24 cellular contexts compared by ENCODE assay signal in the genomic region with DNA sequence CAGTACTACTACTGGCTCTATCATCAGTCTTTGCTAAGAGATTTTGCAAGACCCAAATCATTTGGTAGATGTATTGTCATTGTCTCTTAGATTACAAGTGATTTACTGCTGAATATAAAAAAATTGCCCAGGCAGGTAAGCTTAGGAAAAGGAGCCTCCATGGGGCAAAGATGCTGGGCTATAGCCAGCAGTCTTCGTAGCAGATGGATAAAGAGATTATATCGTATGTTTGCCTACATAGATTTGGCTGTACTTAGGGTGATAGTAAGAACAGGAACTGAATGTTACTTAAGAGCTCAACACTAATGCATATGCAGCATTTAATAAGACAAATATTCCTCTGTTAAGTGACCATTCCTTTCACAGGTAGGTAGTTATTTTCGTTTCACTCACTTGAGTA. TPM values are rescaled to one million over a fixed set of nuclear protein-coding genes. Genes with fewer than 3 reads are reported as not detected.
DNase-seq lines count a peak whose midpoint lies in the region; ATAC-seq, FAIRE-seq and TF ChIP-seq lines count a peak whose summit lies in the region.
"Had no signal": no experiment of that assay in that cellular context is flagged by ENCODE, and none has a peak within 500 bp of the region (broad histone marks: within the 10 kb centered on the region; RNA-seq: fewer than 3 reads in every experiment).

No MANE protein-coding gene starts in this region.

- H3K4me2 ChIP-seq in HepG2 (ENCODE audit: low read depth, low read length), result no peak overlapping the region
- H3K4me2 ChIP-seq: A549 had no signal

- H4K20me1 ChIP-seq in HepG2 (ENCODE audit: insufficient read depth, low read length), result no peaks in the 10 kb centered on the region; the same call in 1 of the 2 replicates

- no peak overlapping the region for H3K27ac ChIP-seq in HepG2 (ENCODE audit: extremely low read length, insufficient read depth, low read length)
- no peak overlapping the region for H3K27ac ChIP-seq in right lobe of liver
- no peak overlapping the region for H3K27ac ChIP-seq in upper lobe of right lung
- H3K27ac ChIP-seq: 22Rv1, A549, HL-60 had no signal

- no peak for DNase-seq in HepG2 (ENCODE audit: low spot score)
- no peak for DNase-seq in right lobe of liver
- peak; percentile 34 to 67 for DNase-seq in NCI-H524 (lab: John Stamatoyannopoulos, UW)
- DNase-seq in NCI-H82 treated with DMSO at 0.1 percent for 48 hours (lab: John Stamatoyannopoulos, UW; ENCODE audit: unreplicated experiment), result peak; percentile 67
- DNase-seq in NCI-H2196 treated with DMSO at 0.1 percent for 48 hours (lab: John Stamatoyannopoulos, UW; ENCODE audit: unreplicated experiment), result no peak
- DNase-seq in upper lobe of right lung, result no peak
- DNase-seq in CD14-positive monocyte (ENCODE audit: low spot score), result no peak
- DNase-seq in COLO668 (lab: John Stamatoyannopoulos, UW; ENCODE audit: unreplicated experiment), result no peak
- DNase-seq: AML-193; CD8-positive, alpha-beta T cell; COR-L47; DMS53; DND-41; EL; IMR-90 had no signal

- intact Hi-C loops in HepG2 (cut with micrococcal nuclease; ENCODE audit: unreplicated experiment) (no loop called here), right lobe of liver (cut with DNase I) (no loop called here), upper lobe of right lung (cut with DNase I) (no loop called here), CD14-positive monocyte (cut with micrococcal nuclease) (no loop called here)

- POLR2A ChIA-PET in HepG2 (lab: Yijun Ruan, JAX), result no interaction called here

- H3K4me3 ChIP-seq in HepG2 (replicated peaks in 1 of 3; ENCODE audit: insufficient read depth in 1 of 3, low read depth in 2 of 3, low read length in 3 of 3) (no peak overlapping the region), right lobe of liver (no peak overlapping the region), upper lobe of right lung (no peak overlapping the region)
- H3K4me3 ChIP-seq: A549, HAP-1, K562 had no signal

- H3K4me3 Mint-ChIP-seq in CD14-positive monocyte, result no peak overlapping the region
- H3K4me3 Mint-ChIP-seq: CD8-positive, alpha-beta T cell had no signal

- no peak for ATAC-seq in HepG2
- ATAC-seq in right lobe of liver, result no peak
- no peak for ATAC-seq in upper lobe of right lung
- ATAC-seq: A549; CD8-positive, alpha-beta T cell; K562 had no signal

- peaks cover 20% of the 10 kb centered on the region for H3K79me2 ChIP-seq in HepG2 (ENCODE audit: insufficient read depth, low read length)

- in situ Hi-C loops in HepG2 (cut with HindIII; ENCODE audit: extremely low pct_ligation_motif_present, low pct_unique_long_range_greater_than_20kb), result no loop called here

- peaks cover 1 to 9% (median 4%) of the 10 kb centered on the region in 7 donors for H3K9me3 Mint-ChIP-seq in CD14-positive monocyte
- H3K9me3 Mint-ChIP-seq: CD8-positive, alpha-beta T cell had no signal

- H3K36me3 ChIP-seq in HepG2 (replicated peaks in 1 of 2; ENCODE audit: control insufficient read depth in 1 of 2, insufficient read depth in 2 of 2, low read length in 2 of 2) (0 out of 5 replicates have a peak, but pooled peaks cover 0 to 1% of the 10 kb centered on the region in 2 experiments), right lobe of liver (no peaks in the 10 kb centered on the region), upper lobe of right lung (no peaks in the 10 kb centered on the region)
- H3K36me3 ChIP-seq: HAP-1 had no signal

- TF ChIP-seq RAD21 in HepG2 (CRISPR knock-in tag; IDR thresholded peaks at IDR 0.05), result no peak

- no TSS peak for BruUV-seq in HepG2 (replicated peaks; lab: Mats Ljungman, UMichigan)

- peaks cover 0 to 5% (median 0%) of the 10 kb centered on the region in 3 donors for H3K27me3 Mint-ChIP-seq in CD14-positive monocyte (ENCODE audit: low read depth in 3 of 3)

- no peak overlapping the region for H2AFZ ChIP-seq in HepG2 (ENCODE audit: low read length)

- H3K4me1 ChIP-seq in HepG2 (ENCODE audit: insufficient read depth, low read length), result peaks cover 10% of the 10 kb centered on the region; the same call in 1 of the 2 replicates
- peaks cover 0 to 15% (median 0%) of the 10 kb centered on the region in 4 donors for H3K4me1 ChIP-seq in right lobe of liver
- peaks cover 6% of the 10 kb centered on the region for H3K4me1 ChIP-seq in upper lobe of right lung
- H3K4me1 ChIP-seq: HAP-1 had no signal

- no peak overlapping the region for H3K27ac Mint-ChIP-seq in CD14-positive monocyte
- H3K27ac Mint-ChIP-seq: CD8-positive, alpha-beta T cell had no signal

- no peak for TF ChIP-seq EP300 in HepG2 (IDR thresholded peaks at IDR 0.05; ENCODE audit: low read depth in 2 of 2, low read length in 2 of 2)
- TF ChIP-seq EP300 in HepG2 (CRISPR knock-in tag; IDR thresholded peaks at IDR 0.05; ENCODE audit: borderline replicate concordance), result no peak

- TF ChIP-seq CTCF in HepG2 (CRISPR knock-in tag; IDR thresholded peaks at IDR 0.05) (no peak), right lobe of liver (IDR thresholded peaks at IDR 0.05) (no peak), upper lobe of right lung (IDR thresholded peaks at IDR 0.05) (no peak), CD14-positive monocyte (IDR thresholded peaks at IDR 0.05) (no peak)

- H3K9me3 ChIP-seq in HepG2 (ENCODE audit: low read length) (no peaks in the 10 kb centered on the region), right lobe of liver (no peaks in the 10 kb centered on the region), upper lobe of right lung (no peaks in the 10 kb centered on the region)
- H3K9me3 ChIP-seq: A549, HAP-1 had no signal

- H3K36me3 Mint-ChIP-seq in CD14-positive monocyte, result no peaks in the 10 kb centered on the region
- H3K36me3 Mint-ChIP-seq: CD8-positive, alpha-beta T cell had no signal

- TF ChIP-seq POLR2A in HepG2 (IDR thresholded peaks at IDR 0.05; ENCODE audit: insufficient read depth in 1 of 2, low read depth in 2 of 2, low read length in 2 of 2), result no peak
- no peak for TF ChIP-seq POLR2A in right lobe of liver (IDR thresholded peaks at IDR 0.05)

- 95% methylated on average over 3 of the region's 3 CpGs for WGBS in HepG2 (ENCODE audit: low lambda C conversion rate)
- WGBS in right lobe of liver (ENCODE audit: insufficient coverage, low coverage, low lambda C conversion rate, missing lambda C conversion rate), result 55% methylated on average over 3 of the region's 3 CpGs

- no peaks in the 10 kb centered on the region for H3K4me1 Mint-ChIP-seq in CD14-positive monocyte

- no peak for FAIRE-seq in HepG2 (lab: Jason Lieb, UNC)
- FAIRE-seq: A549, G401.6, GM12891, GM19239, H1, K562 had no signal

- CTCF ChIA-PET in HepG2 (lab: Yijun Ruan, JAX; ENCODE audit: low intra/inter-chr PET ratio, low total read pairs), result no interaction called here

- no peaks in the 10 kb centered on the region for H3K27me3 ChIP-seq in HepG2 (ENCODE audit: control insufficient read depth in 1 of 2, insufficient read depth in 2 of 2, low read length in 2 of 2)
- H3K27me3 ChIP-seq in right lobe of liver, result no peaks in the 10 kb centered on the region
- H3K27me3 ChIP-seq in upper lobe of right lung, result no peaks in the 10 kb centered on the region

- no peak overlapping the region for H3K9ac ChIP-seq in HepG2 (ENCODE audit: insufficient read depth, low read depth, low read length)

TF ChIP-seq in HepG2, 621 proteins besides CTCF, POLR2A, EP300 and RAD21:
- TF ChIP-seq ZNF737 (CRISPR knock-in tag; IDR thresholded peaks at IDR 0.05; ENCODE audit: borderline replicate concordance) (no peak), TRIM24 (CRISPR knock-in tag; IDR thresholded peaks at IDR 0.05) (no peak), HNRNPK (IDR thresholded peaks at IDR 0.05; ENCODE audit: low read depth, low read length, poor library complexity, severe bottlenecking) (peak; percentile 50), ZNF780A (CRISPR knock-in tag; IDR thresholded peaks at IDR 0.05) (no peak)
TF ChIP-seq in HepG2: peak in this region for 1.

RNA-seq across cellular contexts. Expression of a gene that starts 48.9 kb away (rescaled TPM):
- total RNA-seq in HepG2 (2016; rRNA removed; fragmentation: Illumina TruSeq; extraction: Trizol) (17.8 and 25.3 TPM in 2 replicates), right lobe of liver (10 to 100 TPM; 11.7 to 27.8 (median 14.7) TPM), upper lobe of right lung (86.7 TPM)
- 1.5 and 3.0 TPM in 2 replicates for total RNA-seq in HepG2 (2016; cell fraction: cytosol; rRNA removed; fragmentation: Illumina TruSeq; extraction: Trizol; ENCODE audit: low read depth)
- 17.7 and 23.8 TPM in 2 replicates for total RNA-seq in HepG2 (2016; cell fraction: insoluble cytoplasmic fraction; rRNA removed; fragmentation: Illumina TruSeq; extraction: Trizol)
- total RNA-seq in HepG2 (2016; cell fraction: membrane; rRNA removed; fragmentation: Illumina TruSeq; extraction: Trizol), result 6.6 and 7.5 TPM in 2 replicates
- total RNA-seq in HepG2 (2016; cell fraction: nucleus; rRNA removed; fragmentation: Illumina TruSeq; extraction: Trizol), result 54.4 and 62.0 TPM in 2 replicates
- polyA plus RNA-seq in HepG2 (2011; rRNA removed) (6.9 and 8.0 TPM in 2 replicates), CD14-positive monocyte (not detected)
- polyA plus RNA-seq in HepG2 (2011; cell fraction: cytosol; rRNA removed), result 5.1 and 6.3 TPM in 2 replicates
- polyA plus RNA-seq in HepG2 (2011; cell fraction: nucleus; rRNA removed), result 11.3 and 14.5 TPM in 2 replicates
- polyA plus RNA-seq in HepG2 (2012), result 10.7 and 11.8 TPM in 2 replicates
- 0.58 and 0.68 TPM in 2 replicates for polyA plus RNA-seq in HepG2 (2016; cell fraction: cytosol; fragmentation: Illumina TruSeq; extraction: Trizol; ENCODE audit: low read depth)
- polyA plus RNA-seq in HepG2 (2016; cell fraction: insoluble cytoplasmic fraction; fragmentation: Illumina TruSeq; extraction: Trizol; ENCODE audit: low read depth), result 9.2 and 9.6 TPM in 2 replicates
- 1.3 and 1.5 TPM in 2 replicates for polyA plus RNA-seq in HepG2 (2016; cell fraction: membrane; fragmentation: Illumina TruSeq; extraction: Trizol; ENCODE audit: low read depth)
- polyA plus RNA-seq in HepG2 (2016; cell fraction: nucleus; fragmentation: Illumina TruSeq; extraction: Trizol; ENCODE audit: insufficient read depth, low read depth), result 23.3 and 24.1 TPM in 2 replicates
- 0.05 and 44.0 TPM in 2 replicates for polyA minus RNA-seq in HepG2 (2011; rRNA and poly(A)+ RNA removed; ENCODE audit: low replicate concordance)
- polyA minus RNA-seq in HepG2 (2011; cell fraction: cytosol; rRNA and poly(A)+ RNA removed), result 24.8 and 27.2 TPM in 2 replicates
- polyA minus RNA-seq in HepG2 (2011; cell fraction: nucleus; rRNA and poly(A)+ RNA removed), result 79.6 and 89.1 TPM in 2 replicates
- total RNA-seq: CD8-positive, alpha-beta T cell had no signal
- polyA plus RNA-seq: K562 had no signal

Comparison
In these comparisons a context has a peak if more than half of its experiments do, and no peak if none do; other contexts are left out.
1. DNase-seq: peak in NCI-H524 (2 of 2) and NCI-H82 treated with DMSO at 0.1 percent for 48 hours (single experiment); none in HepG2 (single experiment), right lobe of liver (0 of 3), NCI-H2196 treated with DMSO at 0.1 percent for 48 hours (single experiment), upper lobe of right lung (single experiment), CD14-positive monocyte (single experiment) and COLO668 (single experiment).